ENCODE assay signal across 29 cellular contexts in genomic region chrX:40064055-40064597, GRCh38. TPM values are rescaled to one million over a fixed set of nuclear protein-coding genes. Genes with fewer than 3 reads are reported as not detected.
A peak's percentile ranks its signal among the peaks of the same experiment; 100 is the strongest.
DNase-seq lines count a peak whose midpoint lies in the region; ATAC-seq, FAIRE-seq and TF ChIP-seq lines count a peak whose summit lies in the region.
"Had no signal": no experiment of that assay in that cellular context is flagged by ENCODE, and none has a peak within 500 bp of the region (broad histone marks: within the 10 kb centered on the region; RNA-seq: fewer than 3 reads in every experiment).

No MANE protein-coding gene starts in this region.

- H3K36me3 Mint-ChIP-seq in chondrocyte (ENCODE audit: low read depth): peaks cover 13% of the 10 kb centered on the region

- no peaks in the 10 kb centered on the region for H3K9me3 ChIP-seq in HepG2 (ENCODE audit: low read length)
- no peaks in the 10 kb centered on the region for H3K9me3 ChIP-seq in right lobe of liver
- H3K9me3 ChIP-seq: breast epithelium, colonic mucosa, heart left ventricle had no signal

- no peak; the same call in 2 of the 3 replicates for ATAC-seq in HepG2
- no peak for ATAC-seq in right lobe of liver
- ATAC-seq: heart left ventricle, left colon had no signal

- H3K27ac Mint-ChIP-seq in chondrocyte (ENCODE audit: unreplicated experiment): no peak overlapping the region

- no peak overlapping the region for H3K9ac ChIP-seq in HepG2 (ENCODE audit: insufficient read depth, low read depth, low read length)

- in situ Hi-C loops in HepG2 (cut with HindIII; ENCODE audit: extremely low pct_ligation_motif_present, low pct_unique_long_range_greater_than_20kb): no loop called here

- TF ChIP-seq CTCF in HepG2 (CRISPR knock-in tag; IDR thresholded peaks at IDR 0.05) (no peak), right lobe of liver (IDR thresholded peaks at IDR 0.05) (no peak), chondrocyte (IDR thresholded peaks at IDR 0.05) (no peak), GM20000 (IDR thresholded peaks at IDR 0.05; ENCODE audit: extremely low read depth, missing control alignments) (no peak)

- CTCF ChIA-PET in HepG2 (lab: Yijun Ruan, JAX; ENCODE audit: low intra/inter-chr PET ratio, low total read pairs): no interaction called here

- H2AFZ ChIP-seq in HepG2 (ENCODE audit: low read length): no peak overlapping the region
- H2AFZ ChIP-seq: PC-9 had no signal

- H3K4me1 Mint-ChIP-seq in chondrocyte (ENCODE audit: low read depth): no peaks in the 10 kb centered on the region

- TF ChIP-seq POLR2A in HepG2 (IDR thresholded peaks at IDR 0.05; ENCODE audit: insufficient read depth in 1 of 2, low read depth in 2 of 2, low read length in 2 of 2) (no peak), right lobe of liver (IDR thresholded peaks at IDR 0.05) (no peak)

- POLR2A ChIA-PET in HepG2 (lab: Yijun Ruan, JAX): no interaction called here

- no peak for TF ChIP-seq EP300 in HepG2 (IDR thresholded peaks at IDR 0.05; ENCODE audit: low read depth in 2 of 2, low read length in 2 of 2)
- TF ChIP-seq EP300 in HepG2 (CRISPR knock-in tag; IDR thresholded peaks at IDR 0.05; ENCODE audit: borderline replicate concordance): no peak

- intact Hi-C loops in HepG2 (cut with micrococcal nuclease; ENCODE audit: unreplicated experiment) (no loop called here), right lobe of liver (cut with DNase I) (no loop called here)

- 97% methylated on average over 9 of the region's 25 CpGs for WGBS in HepG2 (ENCODE audit: low lambda C conversion rate)
- WGBS in right lobe of liver (ENCODE audit: insufficient coverage, low coverage, low lambda C conversion rate, missing lambda C conversion rate): 70% methylated on average over 13 of the region's 25 CpGs

- BruUV-seq in HepG2 (replicated peaks; lab: Mats Ljungman, UMichigan): no TSS peak

- peaks cover 13 to 46% of the 10 kb centered on the region in 2 experiments for H3K36me3 ChIP-seq in HepG2 (replicated peaks in 1 of 2; ENCODE audit: control insufficient read depth in 1 of 2, insufficient read depth in 2 of 2, low read length in 2 of 2)
- H3K36me3 ChIP-seq in right lobe of liver: peaks cover 0 to 18% (median 2%) of the 10 kb centered on the region in 4 donors
- H3K36me3 ChIP-seq: breast epithelium, colonic mucosa had no signal

- no peak overlapping the region for H3K27ac ChIP-seq in HepG2 (ENCODE audit: extremely low read length, insufficient read depth, low read length)
- H3K27ac ChIP-seq in right lobe of liver: no peak overlapping the region
- H3K27ac ChIP-seq: breast epithelium, colonic mucosa, PC-9 had no signal

- H3K4me2 ChIP-seq in HepG2 (ENCODE audit: low read depth, low read length): no peak overlapping the region
- H3K4me2 ChIP-seq: PC-9 had no signal

- H3K9me3 Mint-ChIP-seq in chondrocyte (ENCODE audit: low read depth): no peaks in the 10 kb centered on the region
- H3K9me3 Mint-ChIP-seq: type B pancreatic cell had no signal

- H3K27me3 ChIP-seq in HepG2 (ENCODE audit: control insufficient read depth in 1 of 2, insufficient read depth in 2 of 2, low read length in 2 of 2) (no peaks in the 10 kb centered on the region), right lobe of liver (no peaks in the 10 kb centered on the region)
- H3K27me3 ChIP-seq: colonic mucosa had no signal

- peaks cover 9% of the 10 kb centered on the region for H3K4me1 ChIP-seq in HepG2 (ENCODE audit: insufficient read depth, low read length)
- no peaks in the 10 kb centered on the region for H3K4me1 ChIP-seq in right lobe of liver
- H3K4me1 ChIP-seq: breast epithelium, colonic mucosa had no signal

- FAIRE-seq in HepG2 (lab: Jason Lieb, UNC): no peak

- DNase-seq in NCI-H1417 (lab: John Stamatoyannopoulos, UW) (peak in 2 of 3 experiments; percentile 62 to 82), NCI-H1417 treated with DMSO at 0.1 percent for 48 hours (lab: John Stamatoyannopoulos, UW) (no peak), HepG2 (ENCODE audit: low spot score) (no peak), right lobe of liver (no peak), chondrocyte (ENCODE audit: low spot score) (peak; percentile 82), GM20000 (ENCODE audit: low spot score) (no peak), NCI-H2227 (lab: John Stamatoyannopoulos, UW; ENCODE audit: unreplicated experiment) (no peak)
- no peak for DNase-seq in activated naive CD4-positive, alpha-beta T cell treated with anti-CD3 and anti-CD28 coated beads, Interleukin-2, amount 50 U/mL, for 16 hours
- DNase-seq: 8988T; activated CD4-positive, CD25-positive, alpha-beta regulatory T cell treated with anti-CD3 and anti-CD28 coated beads, Interleukin-2, amount 50 U/mL, for 72 hours; activated CD8-positive, alpha-beta memory T cell treated with anti-CD3 and anti-CD28 coated beads for 24 hours; activated T-cell treated with anti-CD3 and anti-CD28 coated beads, Interleukin-2, amount 50 U/mL, for 1 hour; amygdala; CD8-positive, alpha-beta memory T cell; colonic mucosa; DMS79 treated with DMSO at 0.1 percent for 48 hours; effector memory CD4-positive, alpha-beta T cell; foreskin fibroblast; HCEC 1CT; heart left ventricle; left colon; MM.1S; NCI-H1436; nucleus accumbens; PC-9; Right ventricle myocardium superior; SW 1271 had no signal

- H3K4me3 ChIP-seq in HepG2 (replicated peaks in 1 of 3; ENCODE audit: insufficient read depth in 1 of 3, low read depth in 2 of 3, low read length in 3 of 3): no peak overlapping the region
- no peak overlapping the region for H3K4me3 ChIP-seq in right lobe of liver
- H3K4me3 ChIP-seq: breast epithelium, colonic mucosa, heart left ventricle, PC-9 had no signal

- TF ChIP-seq RAD21 in HepG2 (CRISPR knock-in tag; IDR thresholded peaks at IDR 0.05): no peak

- no peaks in the 10 kb centered on the region for H3K79me2 ChIP-seq in HepG2 (ENCODE audit: insufficient read depth, low read length)

- H4K20me1 ChIP-seq in HepG2 (ENCODE audit: insufficient read depth, low read length): 0 out of 2 replicates have a peak, but pooled peaks cover 4% of the 10 kb centered on the region

- H3K4me3 Mint-ChIP-seq in chondrocyte (ENCODE audit: unreplicated experiment): no peak overlapping the region
- H3K4me3 Mint-ChIP-seq: CD8-positive, alpha-beta memory T cell had no signal

- no peaks in the 10 kb centered on the region for H3K27me3 Mint-ChIP-seq in chondrocyte (ENCODE audit: low read depth)
- H3K27me3 Mint-ChIP-seq: type B pancreatic cell had no signal

TF ChIP-seq in HepG2, 621 proteins besides CTCF, POLR2A, EP300 and RAD21:
- TF ChIP-seq AGO2 (optimal IDR thresholded peaks at IDR 0.05; ENCODE audit: low read depth, low read length) (peak; percentile 38), CCAR2 (optimal IDR thresholded peaks at IDR 0.05; ENCODE audit: low read depth, low read length) (no peak), ZNF687 (CRISPR knock-in tag; IDR thresholded peaks at IDR 0.05) (peak; percentile 11; the same call in 1 of the 2 replicates)

RNA-seq across cellular contexts. Expression of gene BCOR, which starts 33.6 kb away (rescaled TPM):
- total RNA-seq in HepG2 (2016; rRNA removed; fragmentation: Illumina TruSeq; extraction: Trizol) (15.2 and 18.6 TPM in 2 replicates), right lobe of liver (10 to 100 TPM in 4 of 6 experiments, 1 to 10 TPM in 2; 9.4 to 16.6 (median 12.0) TPM), chondrocyte (10.8 to 19.0 TPM (median 11.0 TPM) in 3 replicates)
- total RNA-seq in HepG2 (2016; cell fraction: cytosol; rRNA removed; fragmentation: Illumina TruSeq; extraction: Trizol; ENCODE audit: low read depth): 3.2 and 4.8 TPM in 2 replicates
- 13.9 and 15.9 TPM in 2 replicates for total RNA-seq in HepG2 (2016; cell fraction: insoluble cytoplasmic fraction; rRNA removed; fragmentation: Illumina TruSeq; extraction: Trizol)
- 7.4 and 7.6 TPM in 2 replicates for total RNA-seq in HepG2 (2016; cell fraction: membrane; rRNA removed; fragmentation: Illumina TruSeq; extraction: Trizol)
- 18.8 and 25.8 TPM in 2 replicates for total RNA-seq in HepG2 (2016; cell fraction: nucleus; rRNA removed; fragmentation: Illumina TruSeq; extraction: Trizol)
- 14.3 and 15.2 TPM in 2 replicates for polyA plus RNA-seq in HepG2 (2011; rRNA removed)
- polyA plus RNA-seq in HepG2 (2011; cell fraction: cytosol; rRNA removed): 11.5 and 13.8 TPM in 2 replicates
- polyA plus RNA-seq in HepG2 (2011; cell fraction: nucleus; rRNA removed): 30.4 and 30.6 TPM in 2 replicates
- 27.3 and 29.3 TPM in 2 replicates for polyA plus RNA-seq in HepG2 (2012)
- polyA plus RNA-seq in HepG2 (2016; cell fraction: cytosol; fragmentation: Illumina TruSeq; extraction: Trizol; ENCODE audit: low read depth): 1.2 and 1.3 TPM in 2 replicates
- polyA plus RNA-seq in HepG2 (2016; cell fraction: insoluble cytoplasmic fraction; fragmentation: Illumina TruSeq; extraction: Trizol; ENCODE audit: low read depth): 17.4 and 18.4 TPM in 2 replicates
- polyA plus RNA-seq in HepG2 (2016; cell fraction: membrane; fragmentation: Illumina TruSeq; extraction: Trizol; ENCODE audit: low read depth): 1.3 and 1.9 TPM in 2 replicates
- polyA plus RNA-seq in HepG2 (2016; cell fraction: nucleus; fragmentation: Illumina TruSeq; extraction: Trizol; ENCODE audit: insufficient read depth, low read depth): 27.4 and 28.9 TPM in 2 replicates
- 18.3 and 32.5 TPM in 2 replicates for polyA minus RNA-seq in HepG2 (2011; rRNA and poly(A)+ RNA removed; ENCODE audit: low replicate concordance)
- polyA minus RNA-seq in HepG2 (2011; cell fraction: cytosol; rRNA and poly(A)+ RNA removed): 40.3 and 40.4 TPM in 2 replicates
- polyA minus RNA-seq in HepG2 (2011; cell fraction: nucleus; rRNA and poly(A)+ RNA removed): 31.8 TPM in 2 replicates

Comparison
In these comparisons a context has a peak if more than half of its experiments do, and no peak if none do; other contexts are left out.
1. DNase-seq: peak in NCI-H1417 (2 of 3) and chondrocyte (single experiment); none in NCI-H1417 treated with DMSO at 0.1 percent for 48 hours (single experiment), HepG2 (single experiment), right lobe of liver (0 of 3), GM20000 (single experiment), NCI-H2227 (single experiment) and activated naive CD4-positive, alpha-beta T cell treated with anti-CD3 and anti-CD28 coated beads, Interleukin-2, amount 50 U/mL, for 16 hours (single experiment).